ENCODE assay signal across 8 cellular contexts in the genomic region with DNA sequence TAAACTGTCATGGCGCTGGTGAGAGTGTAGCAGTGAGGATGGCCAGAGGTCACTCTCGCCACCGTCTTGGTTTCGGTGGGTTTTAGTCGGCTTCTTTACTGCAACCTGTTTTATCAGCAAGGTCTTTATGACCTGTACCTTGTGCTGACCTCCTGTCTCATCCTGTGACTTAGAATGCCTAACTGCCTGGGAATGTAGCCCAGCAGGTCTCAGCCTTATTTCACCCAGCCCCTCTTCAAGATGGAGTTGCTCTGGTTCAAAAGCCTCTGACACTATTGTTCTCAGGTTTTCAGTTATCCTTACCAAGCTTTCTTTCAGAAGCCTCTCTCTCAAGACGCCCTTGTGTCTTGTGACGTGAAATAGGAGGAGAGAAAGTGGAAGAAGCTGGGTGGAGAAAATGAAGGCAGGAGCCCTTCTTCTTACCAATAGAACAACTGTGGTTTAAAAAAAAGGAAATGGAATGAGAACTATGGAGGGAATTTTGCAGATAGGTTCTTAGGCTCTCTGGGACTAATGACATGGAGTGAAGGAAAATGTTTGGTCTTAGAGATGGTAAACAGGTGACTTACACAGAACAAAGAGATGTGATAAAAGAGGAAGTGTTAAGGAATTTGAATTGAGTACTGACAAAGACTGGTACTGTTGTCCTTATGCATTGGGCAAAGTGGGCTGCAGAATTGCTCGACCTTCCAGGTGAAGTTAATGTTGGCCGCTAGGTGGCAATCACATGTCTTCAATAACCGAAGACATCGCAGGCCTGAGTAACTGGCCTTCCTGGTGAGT.
DNase-seq lines count a peak whose midpoint lies in the region; ATAC-seq and TF ChIP-seq lines count a peak whose summit lies in the region.

No MANE protein-coding gene starts in this region.

- no peaks in the 10 kb centered on the region for H3K27me3 ChIP-seq in right cardiac atrium (ENCODE audit: control insufficient read depth, insufficient read depth)
- H3K27me3 ChIP-seq in sigmoid colon = no peaks in the 10 kb centered on the region

- intact Hi-C loops in right cardiac atrium (cut with DNase I) (loop anchor here (2.0 to 10.0 kb wide), 5 partner anchors 35 to 376 kb away; partner anchors contain the start of gene RAI14 (in 1 of the 4)), sigmoid colon (cut with DNase I) (loop anchor here (1.0 to 2.0 kb wide), 3 partner anchors 36 to 376 kb away; partner anchors contain the start of gene TTC23L)

- TF ChIP-seq CTCF in sigmoid colon (IDR thresholded peaks at IDR 0.05) = peak; percentile 36 to 72 (median 70)

- H3K4me1 ChIP-seq in right cardiac atrium (ENCODE audit: control insufficient read depth, insufficient read depth, low read length) = no peaks in the 10 kb centered on the region
- peaks cover 0 to 28% (median 23%) of the 10 kb centered on the region in 4 donors for H3K4me1 ChIP-seq in sigmoid colon

- H3K27ac ChIP-seq in right cardiac atrium (ENCODE audit: low read length) (no peak overlapping the region), sigmoid colon (peak overlapping the region; percentile 10 to 80 (median 68))

- 39% methylated on average over 11 of the region's 11 CpGs for WGBS in right cardiac atrium
- WGBS in sigmoid colon, 2 donors = 42 to 51% methylated on average over 11 of the region's 11 CpGs

- no peak overlapping the region for H3K4me3 ChIP-seq in right cardiac atrium (ENCODE audit: low read length)
- no peak overlapping the region for H3K4me3 ChIP-seq in sigmoid colon

- ATAC-seq in HG02588 (IDR thresholded peaks at IDR 0.05; ENCODE audit: unreplicated experiment) = peak; percentile 86
- peak; percentile 76 to 83 for ATAC-seq in right cardiac atrium

- peak; percentile 90 for DNase-seq in DMS 273 (lab: John Stamatoyannopoulos, UW; ENCODE audit: unreplicated experiment)
- DNase-seq in DMS 273 treated with DMSO at 0.1 percent for 48 hours (lab: John Stamatoyannopoulos, UW) = no peak
- DNase-seq in NAMALWA (ENCODE audit: low spot score) = peak; percentile 78
- DNase-seq in SKM-1 (lab: John Stamatoyannopoulos, UW; ENCODE audit: unreplicated experiment) = peak; percentile 31
- peak; percentile 81 for DNase-seq in amniotic stem cell (lab: John Stamatoyannopoulos, UW)
- DNase-seq in right cardiac atrium = peak; percentile 63 to 78 (median 64)
- peak; percentile 88 for DNase-seq in sigmoid colon

- no peaks in the 10 kb centered on the region for H3K36me3 ChIP-seq in sigmoid colon

- H3K9me3 ChIP-seq in right cardiac atrium (ENCODE audit: control insufficient read depth, low read length) (peaks cover 2% of the 10 kb centered on the region), sigmoid colon (no peaks in the 10 kb centered on the region)

- no peak for TF ChIP-seq POLR2A in sigmoid colon (IDR thresholded peaks at IDR 0.05)

- TF ChIP-seq EP300 in sigmoid colon (IDR thresholded peaks at IDR 0.05) = no peak
